Comparison of ENCODE assay signal across 20 cellular contexts in genomic region chrX:154008521-154008920, GRCh38. TPM values are rescaled to one million over a fixed set of nuclear protein-coding genes. Genes with fewer than 3 reads are reported as not detected.
DNase-seq lines count a peak whose midpoint lies in the region; ATAC-seq, FAIRE-seq and TF ChIP-seq lines count a peak whose summit lies in the region.
"Had no signal": no experiment of that assay in that cellular context is flagged by ENCODE, and none has a peak within 500 bp of the region (broad histone marks: within the 10 kb centered on the region; RNA-seq: fewer than 3 reads in every experiment).

No MANE protein-coding gene starts in this region.

- TF ChIP-seq RAD21 in GM12878 (IDR thresholded peaks at IDR 0.05; ENCODE audit: insufficient read depth, low read depth, low read length), result no peak

- DNase-seq in GM12865 (ENCODE audit: low read depth) (peak; percentile 46), GM19239 (ENCODE audit: insufficient read length, low spot score) (no peak), NCI-H69 (lab: John Stamatoyannopoulos, UW) (peak; percentile 6), GM12878 (ENCODE audit: low read depth, low spot score) (no peak), NCI-H524 (lab: John Stamatoyannopoulos, UW) (no peak), hepatocyte (ENCODE audit: low spot score) (no peak)
- DNase-seq: amniotic stem cell; Calu3; caudate nucleus; NCI-H1092; NCI-H774; PC-9; stimulated activated CD4-positive, alpha-beta T cell treated with anti-CD3 and anti-CD28 coated beads, Interleukin-2, amount 100 ng/mL, for 24 hours; upper lobe of right lung had no signal

- H3K9me3 ChIP-seq in GM12878 (replicated peaks; ENCODE audit: control insufficient read depth, insufficient read depth, low read length) (no peaks in the 10 kb centered on the region), hepatocyte (ENCODE audit: low read depth) (no peaks in the 10 kb centered on the region)
- H3K9me3 ChIP-seq: esophagus muscularis mucosa, upper lobe of right lung had no signal

- peak; percentile 97 for FAIRE-seq in GM19239 (lab: Jason Lieb, UNC)
- no peak for FAIRE-seq in GM12878 (lab: Jason Lieb, UNC)

- H3K9me2 ChIP-seq in hepatocyte (replicated peaks; ENCODE audit: insufficient read depth), result no peaks in the 10 kb centered on the region

- H3K36me3 ChIP-seq in GM12878 (ENCODE audit: control insufficient read depth in 2 of 2, insufficient read depth in 2 of 2, low read length in 1 of 2), result no peaks in the 10 kb centered on the region; a peak in 3 of 4 replicates
- no peaks in the 10 kb centered on the region for H3K36me3 ChIP-seq in hepatocyte (replicated peaks; ENCODE audit: insufficient read depth, low read depth)
- H3K36me3 ChIP-seq: upper lobe of right lung had no signal

- no peak for TF ChIP-seq EP300 in GM12878 (IDR thresholded peaks at IDR 0.05; ENCODE audit: borderline replicate concordance in 1 of 2, control insufficient read depth in 1 of 2, low read depth in 2 of 2, low read length in 2 of 2)

- H3K79me2 ChIP-seq in GM12878 (ENCODE audit: control insufficient read depth, insufficient read depth, low read length), result no peaks in the 10 kb centered on the region; the same call in none of the 2 replicates
- H3K79me2 ChIP-seq in hepatocyte, result no peaks in the 10 kb centered on the region

- 9% methylated on average over 4 of the region's 4 CpGs for WGBS in GM12878 (ENCODE audit: insufficient coverage, insufficient replicate concordance, low lambda C conversion rate, missing lambda C conversion rate)
- WGBS in hepatocyte (ENCODE audit: low lambda C conversion rate, missing lambda C conversion rate), result 61% methylated on average over 4 of the region's 4 CpGs

- peak; percentile 55 for ATAC-seq in GM12878
- no peak for ATAC-seq in GM18870 (IDR thresholded peaks at IDR 0.05; ENCODE audit: unreplicated experiment)
- ATAC-seq in HG03097 (IDR thresholded peaks at IDR 0.05; ENCODE audit: low FRiP score, unreplicated experiment), result no peak
- ATAC-seq: activated T-helper 17 cell treated with anti-CD3 and anti-CD28 coated beads, Interleukin-2, amount 50 U/mL, for 72 hours; natural killer cell treated with Interleukin-12 subunit alpha and Interleukin-12 subunit beta and Interleukin-15 and Interleukin-18, amount 100 ng/mL, for 72 hours; WTC11 had no signal

- H4K20me1 ChIP-seq in GM12878 (ENCODE audit: control insufficient read depth, insufficient read depth) (no peaks in the 10 kb centered on the region), hepatocyte (ENCODE audit: insufficient read depth, poor library complexity, severe bottlenecking) (no peaks in the 10 kb centered on the region)

- peak overlapping the region; percentile 15; the same call in 1 of the 2 replicates for H3K4me3 ChIP-seq in GM12865 (ENCODE audit: low read depth, low read length)
- H3K4me3 ChIP-seq in GM12878, result no peak overlapping the region
- no peak overlapping the region for H3K4me3 ChIP-seq in hepatocyte
- H3K4me3 ChIP-seq: esophagus muscularis mucosa, PC-9, upper lobe of right lung had no signal

- H3K4me1 ChIP-seq in GM12878 (ENCODE audit: control insufficient read depth, insufficient read depth, low read length), result peaks cover 10% of the 10 kb centered on the region
- no peaks in the 10 kb centered on the region for H3K4me1 ChIP-seq in hepatocyte (ENCODE audit: insufficient read depth)
- H3K4me1 ChIP-seq: upper lobe of right lung had no signal

- no peaks in the 10 kb centered on the region for H3K27me3 ChIP-seq in GM12878 (replicated peaks in 1 of 2; ENCODE audit: control insufficient read depth in 2 of 2, insufficient read depth in 2 of 2, low read length in 1 of 2)
- no peaks in the 10 kb centered on the region for H3K27me3 ChIP-seq in hepatocyte
- H3K27me3 ChIP-seq: esophagus muscularis mucosa, upper lobe of right lung had no signal

- in situ Hi-C loops in GM12878 (cut with MboI), result no loop called here

- H2AFZ ChIP-seq in GM12878 (ENCODE audit: control insufficient read depth, low read depth, low read length) (no peak overlapping the region), hepatocyte (no peak overlapping the region)
- H2AFZ ChIP-seq: PC-9 had no signal

- SMC1A ChIA-PET in GM12878 (lab: Charles Lee; ENCODE audit: uncharacterized antibody, unreplicated experiment), result interaction anchor here (1.5 to 2.5 kb wide), 3 partner anchors 9 to 40 kb away, joined by 7 to 14 read pairs (median 8); no protein-coding TSS in a partner anchor

- H3K27ac ChIP-seq in GM12878 (ENCODE audit: control insufficient read depth, insufficient read depth), result peak overlapping the region; percentile 76
- no peak overlapping the region for H3K27ac ChIP-seq in hepatocyte
- H3K27ac ChIP-seq: esophagus muscularis mucosa, PC-9, upper lobe of right lung had no signal

- intact Hi-C loops in GM12878 (cut with micrococcal nuclease; ENCODE audit: unreplicated experiment), result loop anchor here (1.0 kb wide), 1 partner anchor 39 kb away; no protein-coding TSS in a partner anchor

- BruUV-seq in GM12878 (replicated peaks; lab: Mats Ljungman, UMichigan), result no TSS peak

- TF ChIP-seq CTCF in GM12865 (IDR thresholded peaks at IDR 0.05; ENCODE audit: insufficient read depth, low read depth, low read length, missing control alignments) (no peak), GM12878 (IDR thresholded peaks at IDR 0.05 in 2 of 3, conservative IDR thresholded peaks at IDR 0.05 in 1 of 3; ENCODE audit: control insufficient read depth in 2 of 3, extremely low read depth in 1 of 3, insufficient read depth in 1 of 3, low read depth in 3 of 3, low read length in 3 of 3) (no peak), hepatocyte (IDR thresholded peaks at IDR 0.05; ENCODE audit: poor library complexity) (no peak)

- no peak for TF ChIP-seq POLR2A in GM12878 (IDR thresholded peaks at IDR 0.05; ENCODE audit: low read depth, low read length)

- H3K4me2 ChIP-seq in GM12878 (ENCODE audit: control insufficient read depth, insufficient read depth) (peak overlapping the region; percentile 38), hepatocyte (no peak overlapping the region)
- H3K4me2 ChIP-seq: PC-9 had no signal

- CTCF ChIA-PET in GM12878 (lab: Yijun Ruan, JAX), result interaction anchor here (0.7 to 1.7 kb wide), 5 partner anchors 12 to 41 kb away, joined by 3 to 8 read pairs (median 5); partner anchors contain the start of gene HCFC1

- peak overlapping the region; percentile 30; the same call in 1 of the 2 replicates for H3K9ac ChIP-seq in GM12878 (ENCODE audit: control insufficient read depth, insufficient read depth, low read length)

- RAD21 ChIA-PET in GM12878 (lab: Charles Lee; ENCODE audit: unreplicated experiment), result interaction anchor here (0.8 to 2.3 kb wide), 8 partner anchors 23 to 84 kb away, joined by 3 to 31 read pairs (median 7); partner anchors contain the start of gene HCFC1

- POLR2A ChIA-PET in GM12878 (lab: Charles Lee), result interaction anchor here (0.7 to 2.1 kb wide), 7 partner anchors 10 to 61 kb away, joined by 3 to 10 read pairs (median 6); no protein-coding TSS in a partner anchor

RNA-seq across cellular contexts. Expression of gene IRAK1, which starts 11.2 kb away (rescaled TPM):
- total RNA-seq in GM12878 (2013; cell fraction: nucleolus; rRNA removed), result 44.0 and 54.1 TPM in 2 replicates
- 63.2 and 77.8 TPM in 2 replicates for total RNA-seq in GM12878 (2014; rRNA removed)
- total RNA-seq in GM12878 (2014; rRNA removed; fragmentation: Illumina TruSeq; extraction: Trizol), result 37.6 and 42.3 TPM in 2 replicates
- 106 and 136 TPM in 2 replicates for total RNA-seq in GM12878 (2021)
- polyA plus RNA-seq in GM12878 (2011; ENCODE audit: low read depth), result 21.6 TPM
- polyA plus RNA-seq in GM12878 (2011; rRNA removed), result 19.0 and 27.8 TPM in 2 replicates
- polyA plus RNA-seq in GM12878 (2011; cell fraction: cytosol; rRNA removed), result 29.6 and 55.4 TPM in 2 replicates
- polyA plus RNA-seq in GM12878 (2011; cell fraction: nucleus; rRNA removed), result 65.0 and 102 TPM in 2 replicates
- 45.7 and 78.8 TPM in 2 replicates for polyA plus RNA-seq in GM12878 (2012)
- 9.4 and 32.7 TPM in 2 replicates for polyA plus RNA-seq in GM12878 (2014; fragmentation: Illumina TruSeq; extraction: Trizol)
- 10 to 100 TPM in 1 of 2 experiments, 1 to 10 TPM in 1; 4.2 to 15.1 TPM for polyA plus RNA-seq in GM12878 (2014; fragmentation: Nextera tagmentation; extraction: Ambion mirVana)
- 89.9 and 107 TPM in 2 replicates for polyA plus RNA-seq in GM12878 (2014; rRNA removed)
- 10 to 100 TPM; 36.8 to 82.4 TPM for polyA plus RNA-seq in GM12878 (2016; fragmentation: Nextera tagmentation; extraction: Ambion mirVana)
- polyA minus RNA-seq in GM12878 (2011; rRNA and poly(A)+ RNA removed), result 22.2 and 50.5 TPM in 2 replicates
- polyA minus RNA-seq in GM12878 (2011; cell fraction: cytosol; rRNA and poly(A)+ RNA removed), result 36.8 TPM in 2 replicates
- 25.1 and 44.2 TPM in 2 replicates for polyA minus RNA-seq in GM12878 (2011; cell fraction: nucleus; rRNA and poly(A)+ RNA removed)
- 44.1 TPM in 2 replicates for total RNA-seq in hepatocyte
- 99.4 and 112 TPM in 2 replicates for polyA plus RNA-seq in hepatocyte

RNA-seq across cellular contexts. Expression of gene TMEM187, which starts 36.0 kb away (rescaled TPM):
- 2.9 and 4.2 TPM in 2 replicates for total RNA-seq in GM12878 (2013; cell fraction: nucleolus; rRNA removed)
- total RNA-seq in GM12878 (2014; rRNA removed) (5.0 and 8.5 TPM in 2 replicates), GM12878 (2014; rRNA removed; fragmentation: Illumina TruSeq; extraction: Trizol) (1.6 and 1.7 TPM in 2 replicates), GM12878 (2021) (6.1 and 6.3 TPM in 2 replicates), hepatocyte (7.4 and 8.7 TPM in 2 replicates)
- polyA plus RNA-seq in GM12878 (2011; ENCODE audit: low read depth), result 1.3 TPM
- polyA plus RNA-seq in GM12878 (2011; rRNA removed) (3.0 and 4.2 TPM in 2 replicates), GM12878 (2014; fragmentation: Illumina TruSeq; extraction: Trizol) (0.36 and 0.88 TPM in 2 replicates), GM12878 (2014; fragmentation: Nextera tagmentation; extraction: Ambion mirVana) (under 1 TPM; 0.45 to 0.99 TPM), GM12878 (2014; rRNA removed) (5.6 and 7.0 TPM in 2 replicates), GM12878 (2016; fragmentation: Nextera tagmentation; extraction: Ambion mirVana) (1 to 10 TPM; 4.0 to 4.8 TPM), hepatocyte (8.0 and 12.1 TPM in 2 replicates)
- 9.1 and 11.2 TPM in 2 replicates for polyA plus RNA-seq in GM12878 (2011; cell fraction: cytosol; rRNA removed)
- polyA plus RNA-seq in GM12878 (2011; cell fraction: nucleus; rRNA removed), result 4.7 and 5.0 TPM in 2 replicates
- 5.0 and 5.4 TPM in 2 replicates for polyA plus RNA-seq in GM12878 (2012)
- polyA minus RNA-seq in GM12878 (2011; rRNA and poly(A)+ RNA removed), result 3.2 and 6.9 TPM in 2 replicates
- 0.94 and 2.7 TPM in 2 replicates for polyA minus RNA-seq in GM12878 (2011; cell fraction: cytosol; rRNA and poly(A)+ RNA removed)
- 3.0 and 3.4 TPM in 2 replicates for polyA minus RNA-seq in GM12878 (2011; cell fraction: nucleus; rRNA and poly(A)+ RNA removed)

RNA-seq across cellular contexts. Expression of gene HCFC1, which starts 36.9 kb away (rescaled TPM):
- total RNA-seq in GM12878 (2013; cell fraction: nucleolus; rRNA removed), result 24.5 and 28.7 TPM in 2 replicates
- total RNA-seq in GM12878 (2014; rRNA removed), result 18.8 and 25.5 TPM in 2 replicates
- total RNA-seq in GM12878 (2014; rRNA removed; fragmentation: Illumina TruSeq; extraction: Trizol), result 8.8 and 10.6 TPM in 2 replicates
- 86.1 and 92.7 TPM in 2 replicates for total RNA-seq in GM12878 (2021)
- polyA plus RNA-seq in GM12878 (2011; ENCODE audit: low read depth), result 14.7 TPM
- polyA plus RNA-seq in GM12878 (2011; rRNA removed), result 2.3 and 4.1 TPM in 2 replicates
- polyA plus RNA-seq in GM12878 (2011; cell fraction: cytosol; rRNA removed), result 11.0 and 15.4 TPM in 2 replicates
- polyA plus RNA-seq in GM12878 (2011; cell fraction: nucleus; rRNA removed), result 29.9 and 55.9 TPM in 2 replicates
- polyA plus RNA-seq in GM12878 (2012), result 25.7 and 35.7 TPM in 2 replicates
- polyA plus RNA-seq in GM12878 (2014; fragmentation: Illumina TruSeq; extraction: Trizol), result 7.4 and 21.5 TPM in 2 replicates
- 1 to 10 TPM; 3.9 to 7.6 TPM for polyA plus RNA-seq in GM12878 (2014; fragmentation: Nextera tagmentation; extraction: Ambion mirVana)
- polyA plus RNA-seq in GM12878 (2014; rRNA removed), result 32.0 and 45.1 TPM in 2 replicates
- polyA plus RNA-seq in GM12878 (2016; fragmentation: Nextera tagmentation; extraction: Ambion mirVana), result 10 to 100 TPM; 39.3 to 39.8 TPM
- 4.8 and 11.2 TPM in 2 replicates for polyA minus RNA-seq in GM12878 (2011; rRNA and poly(A)+ RNA removed)
- 28.6 and 29.6 TPM in 2 replicates for polyA minus RNA-seq in GM12878 (2011; cell fraction: cytosol; rRNA and poly(A)+ RNA removed)
- polyA minus RNA-seq in GM12878 (2011; cell fraction: nucleus; rRNA and poly(A)+ RNA removed), result 9.9 and 19.6 TPM in 2 replicates
- 11.6 and 25.0 TPM in 2 replicates for total RNA-seq in hepatocyte
- 16.7 and 18.9 TPM in 2 replicates for polyA plus RNA-seq in hepatocyte

Comparison
In these comparisons a context has a peak if more than half of its experiments do, and no peak if none do; other contexts are left out.
1. DNase-seq: peak in GM12865 (single experiment) and NCI-H69 (single experiment); none in GM19239 (single experiment), GM12878 (single experiment), NCI-H524 (0 of 2) and hepatocyte (single experiment).